In the genomic region with DNA sequence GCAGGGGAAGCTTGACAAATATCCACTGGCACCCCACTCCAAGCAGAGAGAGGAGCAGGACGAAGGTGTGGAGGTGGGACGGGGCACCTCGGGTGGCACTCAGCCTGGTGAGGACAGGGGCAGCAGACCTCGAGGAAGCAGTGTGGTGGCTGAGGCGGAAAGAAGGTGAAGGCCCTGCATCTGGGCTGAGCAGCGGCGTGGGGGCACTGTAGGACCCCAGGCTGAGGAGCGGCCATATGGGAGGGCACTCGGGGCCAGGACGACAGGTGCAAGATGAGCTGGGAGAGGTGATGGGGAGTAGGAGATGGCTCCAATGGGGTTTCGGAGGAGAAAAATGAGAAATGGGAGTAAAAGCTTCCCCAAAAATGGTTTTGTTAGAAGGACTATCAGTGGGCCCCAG, we compare ENCODE assay signal across 14 cellular contexts.
DNase-seq lines count a peak whose midpoint lies in the region; ATAC-seq and TF ChIP-seq lines count a peak whose summit lies in the region.
"Had no signal": no experiment of that assay in that cellular context is flagged by ENCODE, and none has a peak within 500 bp of the region (broad histone marks: within the 10 kb centered on the region; RNA-seq: fewer than 3 reads in every experiment).

No MANE protein-coding gene starts in this region.

- H3K36me3 ChIP-seq in lower lobe of right lung, result no peaks in the 10 kb centered on the region
- H3K36me3 ChIP-seq in neuronal stem cell (replicated peaks in 1 of 2; ENCODE audit: control insufficient read depth in 2 of 2, insufficient read depth in 2 of 2, low read length in 2 of 2), result no peaks in the 10 kb centered on the region
- peaks cover 8 to 52% (median 32%) of the 10 kb centered on the region in 3 donors for H3K36me3 ChIP-seq in tibial artery

- DNase-seq in lower lobe of right lung (peak; percentile 29), neuronal stem cell (ENCODE audit: low spot score) (no peak), tibial artery (no peak), NCI-H446 treated with DMSO at 0.1 percent for 48 hours (lab: John Stamatoyannopoulos, UW) (no peak), T-cell (no peak)
- no peak for DNase-seq in naive thymus-derived CD8-positive, alpha-beta T cell
- DNase-seq: C1 segment of cervical spinal cord; Caco-2; CD8-positive, alpha-beta T cell; DND-41; GOT3; H7 had no signal

- no peak overlapping the region for H3K14ac ChIP-seq in neuronal stem cell (ENCODE audit: low read length)

- no peak overlapping the region for H3K27ac Mint-ChIP-seq in naive thymus-derived CD8-positive, alpha-beta T cell
- no peak overlapping the region for H3K27ac Mint-ChIP-seq in T-cell
- H3K27ac Mint-ChIP-seq: CD8-positive, alpha-beta T cell had no signal

- ATAC-seq in lower lobe of right lung, result no peak
- ATAC-seq in naive thymus-derived CD8-positive, alpha-beta T cell, result no peak
- ATAC-seq in T-cell (replicated peaks in 1 of 4), result no peak
- ATAC-seq: CD8-positive, alpha-beta T cell; HCT116 had no signal

- H4K8ac ChIP-seq in neuronal stem cell (ENCODE audit: low read depth, low read length), result no peak overlapping the region

- H3K4ac ChIP-seq in neuronal stem cell (ENCODE audit: low read length), result no peak overlapping the region

- H3K4me2 ChIP-seq in neuronal stem cell (ENCODE audit: insufficient read depth, low read length, poor library complexity, severe bottlenecking), result no peak overlapping the region

- H3K4me1 ChIP-seq in lower lobe of right lung, result no peaks in the 10 kb centered on the region
- H3K4me1 ChIP-seq in neuronal stem cell (ENCODE audit: control insufficient read depth in 2 of 2, insufficient read depth in 1 of 2, low read depth in 1 of 2, low read length in 2 of 2), result peaks cover 0 to 9% of the 10 kb centered on the region in 2 donors
- H3K4me1 ChIP-seq in tibial artery, result peaks cover 0 to 48% (median 37%) of the 10 kb centered on the region in 4 donors
- H3K4me1 ChIP-seq: Caco-2 had no signal

- intact Hi-C loops in lower lobe of right lung (cut with DNase I), result no loop called here
- intact Hi-C loops in tibial artery (cut with DNase I; ENCODE audit: low total_unique reads), result no loop called here

- POLR2A ChIA-PET in naive thymus-derived CD8-positive, alpha-beta T cell (lab: Charles Lee), result no interaction called here
- POLR2A ChIA-PET in T-cell (lab: Charles Lee), result no interaction called here

- H3K9me3 ChIP-seq in lower lobe of right lung, result no peaks in the 10 kb centered on the region
- no peaks in the 10 kb centered on the region for H3K9me3 ChIP-seq in neuronal stem cell (replicated peaks in 1 of 2; ENCODE audit: control insufficient read depth in 2 of 2, insufficient read depth in 1 of 2, low read depth in 1 of 2, low read length in 2 of 2)
- no peaks in the 10 kb centered on the region for H3K9me3 ChIP-seq in tibial artery
- H3K9me3 ChIP-seq: Caco-2 had no signal

- H2BK5ac ChIP-seq in neuronal stem cell (ENCODE audit: low read length), result no peak overlapping the region

- H3K27me3 Mint-ChIP-seq in naive thymus-derived CD8-positive, alpha-beta T cell, result peaks cover 0 to 14% (median 4%) of the 10 kb centered on the region in 5 donors
- peaks cover 1 to 5% of the 10 kb centered on the region in 2 donors for H3K27me3 Mint-ChIP-seq in T-cell

- no CpG with 5 or more reads among the region's 11 CpGs for WGBS in neuronal stem cell (ENCODE audit: extremely low coverage in 2 of 2, insufficient read length in 2 of 2, insufficient replicate concordance in 1 of 2), 2 donors

- CTCF ChIA-PET in T-cell (lab: Charles Lee), result no interaction called here

- peak overlapping the region; percentile 79 for H2BK12ac ChIP-seq in neuronal stem cell (ENCODE audit: low read length)

- H2BK120ac ChIP-seq in neuronal stem cell (ENCODE audit: low read depth, low read length), result no peak overlapping the region

- H2AK5ac ChIP-seq in neuronal stem cell (ENCODE audit: low read depth, low read length), result no peak overlapping the region

- no peaks in the 10 kb centered on the region for H3K9me3 Mint-ChIP-seq in naive thymus-derived CD8-positive, alpha-beta T cell
- no peaks in the 10 kb centered on the region for H3K9me3 Mint-ChIP-seq in T-cell
- H3K9me3 Mint-ChIP-seq: CD8-positive, alpha-beta T cell had no signal

- no peak overlapping the region for H4K91ac ChIP-seq in neuronal stem cell (ENCODE audit: low read depth, low read length, poor library complexity)

- H3K18ac ChIP-seq in neuronal stem cell (ENCODE audit: low read length), result peak overlapping the region; percentile 18

- TF ChIP-seq CTCF in VCaP (conservative IDR thresholded peaks at IDR 0.05) (no peak), lower lobe of right lung (IDR thresholded peaks at IDR 0.05) (no peak), tibial artery (IDR thresholded peaks at IDR 0.05) (no peak)

- no peak overlapping the region for H2AFZ ChIP-seq in neuronal stem cell (ENCODE audit: low read length)

- H3K27me3 ChIP-seq in lower lobe of right lung (ENCODE audit: low read depth) (no peaks in the 10 kb centered on the region), neuronal stem cell (ENCODE audit: control insufficient read depth in 3 of 3, insufficient read depth in 3 of 3, low read depth in 1 of 3, low read length in 3 of 3) (no peaks in the 10 kb centered on the region), tibial artery (no peaks in the 10 kb centered on the region)

- no peak overlapping the region for H2BK15ac ChIP-seq in neuronal stem cell (ENCODE audit: low read length)

- no peaks in the 10 kb centered on the region for H3K4me1 Mint-ChIP-seq in naive thymus-derived CD8-positive, alpha-beta T cell
- no peaks in the 10 kb centered on the region for H3K4me1 Mint-ChIP-seq in T-cell

- no peak overlapping the region for H3K23ac ChIP-seq in neuronal stem cell (ENCODE audit: low read depth, low read length, poor library complexity)

- H3K4me3 ChIP-seq in lower lobe of right lung (no peak overlapping the region), neuronal stem cell (ENCODE audit: low read length in 2 of 2) (no peak overlapping the region), tibial artery (no peak overlapping the region)

- H3K4me3 Mint-ChIP-seq in naive thymus-derived CD8-positive, alpha-beta T cell, result no peak overlapping the region
- H3K4me3 Mint-ChIP-seq in T-cell, result no peak overlapping the region
- H3K4me3 Mint-ChIP-seq: CD8-positive, alpha-beta T cell had no signal

- no peaks in the 10 kb centered on the region for H3K36me3 Mint-ChIP-seq in naive thymus-derived CD8-positive, alpha-beta T cell
- H3K36me3 Mint-ChIP-seq in T-cell, result no peaks in the 10 kb centered on the region
- H3K36me3 Mint-ChIP-seq: CD8-positive, alpha-beta T cell had no signal

- H3K27ac ChIP-seq in VCaP (peak overlapping the region; percentile 45), lower lobe of right lung (no peak overlapping the region), neuronal stem cell (replicated peaks; ENCODE audit: low read length) (no peak overlapping the region), tibial artery (peak overlapping the region; percentile 72)

- H3K79me1 ChIP-seq in neuronal stem cell (ENCODE audit: low read depth, low read length), result no peaks in the 10 kb centered on the region

- H3K9ac ChIP-seq in neuronal stem cell (ENCODE audit: low read depth, low read length, poor library complexity), result peak overlapping the region; percentile 6

Comparison
In these comparisons a context has a peak if more than half of its experiments do, and no peak if none do; other contexts are left out.
1. H3K27ac ChIP-seq: peak in VCaP (single experiment) and tibial artery (2 of 2); none in lower lobe of right lung (single experiment) and neuronal stem cell (single experiment).